In genomic region chr5:1052641-1053390, GRCh38 we compare ENCODE assay signal across 20 cellular contexts. TPM values are rescaled to one million over a fixed set of nuclear protein-coding genes. Genes with fewer than 3 reads are reported as not detected.
DNase-seq lines count a peak whose midpoint lies in the region; ATAC-seq, FAIRE-seq and TF ChIP-seq lines count a peak whose summit lies in the region.
"Had no signal": no experiment of that assay in that cellular context is flagged by ENCODE, and none has a peak within 500 bp of the region (broad histone marks: within the 10 kb centered on the region; RNA-seq: fewer than 3 reads in every experiment).

No MANE protein-coding gene starts in this region.

- H3K27ac ChIP-seq in VCaP, result no peak overlapping the region
- H3K27ac ChIP-seq: ovary, spleen, tibial nerve had no signal

- TF ChIP-seq CTCF in VCaP (conservative IDR thresholded peaks at IDR 0.05), result peak; percentile 24; the same call in 1 of the 2 replicates

- FAIRE-seq in GM19239 (lab: Jason Lieb, UNC), result no peak
- FAIRE-seq: A204.1 had no signal

- peak; percentile 5 for ATAC-seq in left lobe of liver
- ATAC-seq: stimulated activated naive B cell treated with anti-CD40 and anti-IgM and Interleukin-4, amounts not matched to agents 10 μg/mL and 1 μg/mL and 100 μg/mL, for 72 hours had no signal

- DNase-seq in NCI-H82 (lab: John Stamatoyannopoulos, UW), result peak; percentile 24
- no peak for DNase-seq in NCI-H82 treated with DMSO at 0.1 percent for 48 hours (lab: John Stamatoyannopoulos, UW; ENCODE audit: unreplicated experiment)
- peak; percentile 32 for DNase-seq in HT-29 (ENCODE audit: low spot score)
- DNase-seq in left lobe of liver (ENCODE audit: low spot score), result no peak
- DNase-seq in NCI-H345 (lab: John Stamatoyannopoulos, UW), result no peak
- no peak for DNase-seq in epidermal melanocyte (ENCODE audit: insufficient read length, low spot score)
- DNase-seq in GM19239 (ENCODE audit: insufficient read length, low spot score), result no peak
- DNase-seq: activated CD4-positive, alpha-beta T cell treated with anti-CD3 and anti-CD28 coated beads for 4 hours; dermis blood vessel endothelial cell; GF-D8; HFFc6; hippocampal formation; NCI-H1436; NCI-H510A; spleen; stimulated activated naive B cell treated with anti-CD40 and anti-IgM and Interleukin-4, amounts not matched to agents 10 μg/mL and 1 μg/mL and 100 μg/mL, for 72 hours had no signal

RNA-seq across cellular contexts. Expression of gene NKD2, which starts 44.2 kb away (rescaled TPM):
- 5.8 and 7.5 TPM in 2 replicates for total RNA-seq in HT-29 (2014; rRNA removed; shearing (Covaris generic))
- total RNA-seq in left lobe of liver, result 1.6 TPM
- total RNA-seq: HFFc6 had no signal

RNA-seq across cellular contexts. Expression of gene SLC12A7, which starts 59.0 kb away (rescaled TPM):
- total RNA-seq in HT-29 (2014; rRNA removed; shearing (Covaris generic)), result 129 and 134 TPM in 2 replicates
- 56.5 TPM for total RNA-seq in left lobe of liver

Comparison
In these comparisons a context has a peak if more than half of its experiments do, and no peak if none do; other contexts are left out.
1. DNase-seq: peak in NCI-H82 (single experiment) and HT-29 (single experiment); none in NCI-H82 treated with DMSO at 0.1 percent for 48 hours (single experiment), left lobe of liver (single experiment), NCI-H345 (single experiment), epidermal melanocyte (single experiment) and GM19239 (single experiment).